Comparison of ENCODE assay signal across 21 cellular contexts in the genomic region with DNA sequence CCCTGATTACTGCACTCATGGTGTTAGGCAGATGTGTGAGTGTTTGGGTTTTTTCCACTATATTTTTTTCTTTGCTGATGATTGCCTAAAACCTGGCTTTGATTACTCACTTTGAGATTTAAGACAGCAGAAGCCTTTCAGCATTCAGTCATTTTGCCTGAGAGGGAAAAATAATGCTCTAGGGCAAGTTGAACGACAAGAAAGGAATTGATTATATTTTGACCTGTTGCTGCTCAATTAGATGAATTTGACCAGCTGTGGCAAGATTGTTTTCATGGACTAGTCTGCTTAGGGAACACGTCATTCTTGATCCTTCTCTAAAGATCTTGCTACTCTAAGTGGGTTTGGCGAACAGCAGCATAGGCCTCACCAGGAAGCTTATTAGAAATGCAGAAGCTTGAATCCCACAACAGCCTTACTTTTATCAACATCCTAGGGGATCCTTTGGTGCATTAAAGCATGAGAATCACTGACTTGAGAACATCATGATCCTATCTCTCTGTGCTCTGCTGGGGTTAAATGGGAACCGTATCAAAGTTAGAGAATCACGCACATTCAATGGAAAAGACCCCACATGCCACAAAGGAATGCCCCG.
"Had no signal": no experiment of that assay in that cellular context is flagged by ENCODE, and none has a peak within 500 bp of the region (broad histone marks: within the 10 kb centered on the region; RNA-seq: fewer than 3 reads in every experiment).

No MANE protein-coding gene starts in this region.

- H3K36me3 ChIP-seq: esophagus squamous epithelium, gastrocnemius medialis, heart right ventricle, left ventricle myocardium inferior, suprapubic skin had no signal

- H3K27me3 Mint-ChIP-seq: activated CD8-positive, alpha-beta memory T cell treated with anti-CD3 and anti-CD28 coated beads, Interleukin-2, amount 10 ng/mL, durations not matched to agents 7 days and 5 days had no signal

- H3K4me3 Mint-ChIP-seq: activated CD8-positive, alpha-beta memory T cell treated with anti-CD3 and anti-CD28 coated beads, Interleukin-2, amount 10 ng/mL, durations not matched to agents 7 days and 5 days; activated T-cell treated with anti-CD3 and anti-CD28 coated beads, Interleukin-2, amount 50 U/mL, for 24 hours; memory B cell; nephron; T-helper 2 cell treated with Interferon-gamma antibody and Interleukin-4, amounts not matched to agents 5 μg/mL and 100 μg/mL, for 36 hours had no signal

- H3K27ac Mint-ChIP-seq: activated CD8-positive, alpha-beta memory T cell treated with anti-CD3 and anti-CD28 coated beads, Interleukin-2, amount 10 ng/mL, durations not matched to agents 7 days and 5 days; activated naive CD4-positive, alpha-beta T cell treated with anti-CD3 and anti-CD28 coated beads, Interleukin-2, amount 50 U/mL, for 72 hours; activated T-cell treated with anti-CD3 and anti-CD28 coated beads, Interleukin-2, amount 50 U/mL, for 24 hours; memory B cell; nephron; T-helper 2 cell treated with Interferon-gamma antibody and Interleukin-4, amounts not matched to agents 5 μg/mL and 100 μg/mL, for 36 hours had no signal

- H3K9me3 Mint-ChIP-seq: activated naive CD4-positive, alpha-beta T cell treated with anti-CD3 and anti-CD28 coated beads, Interleukin-2, amount 50 U/mL, for 72 hours; activated T-cell treated with anti-CD3 and anti-CD28 coated beads, Interleukin-2, amount 50 U/mL, for 24 hours; memory B cell; nephron; T-helper 2 cell treated with Interferon-gamma antibody and Interleukin-4, amounts not matched to agents 5 μg/mL and 100 μg/mL, for 36 hours had no signal

- H3K9me3 ChIP-seq: esophagus squamous epithelium, gastrocnemius medialis, heart right ventricle, left ventricle myocardium inferior, psoas muscle, suprapubic skin had no signal

- H3K4me1 Mint-ChIP-seq: memory B cell had no signal

- DNase-seq: activated CD4-positive, alpha-beta T cell treated with anti-CD3 and anti-CD28 coated beads, Interleukin-2, amount 50 U/mL, for 48 hours; activated CD4-positive, CD25-positive, alpha-beta regulatory T cell treated with anti-CD3 and anti-CD28 coated beads, Interleukin-2, amount 50 U/mL, for 72 hours; activated CD8-positive, alpha-beta memory T cell treated with anti-CD3 and anti-CD28 coated beads, Interleukin-2, amount 10 ng/mL, durations not matched to agents 7 days and 5 days; activated effector memory CD4-positive, alpha-beta T cell treated with anti-CD3 and anti-CD28 coated beads, Interleukin-2, amount 50 U/mL, for 16 hours; activated T-cell treated with anti-CD3 and anti-CD28 coated beads, Interleukin-2, amount 50 U/mL, for 24 hours; amygdala; dorsolateral prefrontal cortex; esophagus squamous epithelium; gastrocnemius medialis; heart right ventricle; kidney; left ventricle myocardium inferior; psoas muscle; stimulated activated CD4-positive, alpha-beta T cell treated with anti-CD3 and anti-CD28 coated beads, Interleukin-4, amount 100 ng/mL, for 1 hour; stimulated activated CD8-positive, alpha-beta memory T cell treated with anti-CD3 and anti-CD28 coated beads, Interleukin-4, amount 100 ng/mL, for 48 hours; stimulated activated naive CD8-positive, alpha-beta T cell treated with anti-CD3 and anti-CD28 coated beads, Interleukin-15, Interleukin-2, amounts not matched to agents 100 U/mL and 50 U/mL, for 24 hours had no signal

- H3K4me3 ChIP-seq: dorsolateral prefrontal cortex, esophagus squamous epithelium, gastrocnemius medialis, heart right ventricle, left ventricle myocardium inferior, psoas muscle, suprapubic skin had no signal

- H3K4me1 ChIP-seq: esophagus squamous epithelium, gastrocnemius medialis, psoas muscle, suprapubic skin had no signal

- H3K27ac ChIP-seq: esophagus squamous epithelium, gastrocnemius medialis, heart right ventricle, left ventricle myocardium inferior, psoas muscle, suprapubic skin had no signal

- H3K36me3 Mint-ChIP-seq: activated CD8-positive, alpha-beta memory T cell treated with anti-CD3 and anti-CD28 coated beads, Interleukin-2, amount 10 ng/mL, durations not matched to agents 7 days and 5 days; activated naive CD4-positive, alpha-beta T cell treated with anti-CD3 and anti-CD28 coated beads, Interleukin-2, amount 50 U/mL, for 72 hours; memory B cell had no signal

- H3K27me3 ChIP-seq: esophagus squamous epithelium, gastrocnemius medialis had no signal

- ATAC-seq: activated CD8-positive, alpha-beta memory T cell treated with anti-CD3 and anti-CD28 coated beads, Interleukin-2, amount 10 ng/mL, durations not matched to agents 7 days and 5 days; activated naive CD4-positive, alpha-beta T cell treated with anti-CD3 and anti-CD28 coated beads, Interleukin-2, amount 50 U/mL, for 72 hours; gastrocnemius medialis; heart right ventricle; psoas muscle; stimulated activated naive CD8-positive, alpha-beta T cell treated with anti-CD3 and anti-CD28 coated beads, Interleukin-15, Interleukin-2, amounts not matched to agents 100 U/mL and 50 U/mL, for 24 hours had no signal
